Comparison of ENCODE assay signal across 7 cellular contexts in genomic region chr3:11059090-11059798, GRCh38.
A peak's percentile ranks its signal among the peaks of the same experiment; 100 is the strongest.
DNase-seq lines count a peak whose midpoint lies in the region; ATAC-seq and TF ChIP-seq lines count a peak whose summit lies in the region.

No MANE protein-coding gene starts in this region.

- H3K9me3 ChIP-seq in right lobe of liver = no peaks in the 10 kb centered on the region

- TF ChIP-seq POLR2A in right lobe of liver (IDR thresholded peaks at IDR 0.05) = no peak

- H3K4me1 Mint-ChIP-seq in stimulated activated naive CD8-positive, alpha-beta T cell treated with anti-CD3 and anti-CD28 coated beads, Interleukin-15, amount 100 ng/mL, for 72 hours = no peaks in the 10 kb centered on the region

- CTCF ChIA-PET in GM10248 (lab: Yijun Ruan, JAX) = interaction anchor here (1.0 to 2.7 kb wide), 18 partner anchors 8 to 598 kb away, joined by 3 to 24 read pairs (median 4); no protein-coding TSS in a partner anchor

- H3K36me3 ChIP-seq in right lobe of liver = no peaks in the 10 kb centered on the region

- H3K27me3 ChIP-seq in right lobe of liver = no peaks in the 10 kb centered on the region

- DNase-seq in GM10248 (ENCODE audit: extremely low spot score) = peak; percentile 57
- peak; percentile 31 for DNase-seq in SKM-1 (lab: John Stamatoyannopoulos, UW; ENCODE audit: unreplicated experiment)
- peak; percentile 83 for DNase-seq in choroid plexus epithelial cell (ENCODE audit: low read depth)
- DNase-seq in right lobe of liver = peak in 2 of 3 donors; percentile 47 to 71
- DNase-seq in stimulated activated naive CD8-positive, alpha-beta T cell treated with anti-CD3 and anti-CD28 coated beads, Interleukin-15, amount 100 ng/mL, for 72 hours = peak; percentile 35 to 41

- H3K9me3 Mint-ChIP-seq in stimulated activated naive CD8-positive, alpha-beta T cell treated with anti-CD3 and anti-CD28 coated beads, Interleukin-15, amount 100 ng/mL, for 72 hours = peaks cover 2 to 12% of the 10 kb centered on the region in 2 donors

- intact Hi-C loops in right lobe of liver (cut with DNase I) = loop anchor here in 1 of 2 donors (1.0 to 10.0 kb wide), 2 partner anchors 114 to 304 kb away; no protein-coding TSS in a partner anchor

- H3K27me3 Mint-ChIP-seq in stimulated activated naive CD8-positive, alpha-beta T cell treated with anti-CD3 and anti-CD28 coated beads, Interleukin-15, amount 100 ng/mL, for 72 hours = peaks cover 12% of the 10 kb centered on the region

- H3K27ac ChIP-seq in right lobe of liver = no peak overlapping the region

- TF ChIP-seq CTCF in GM10248 (IDR thresholded peaks at IDR 0.05; ENCODE audit: control extremely low read depth, extremely low read depth, low read depth, missing control alignments) (peak; percentile 63), LNCAP (IDR thresholded peaks at IDR 0.05) (peak; percentile 73), choroid plexus epithelial cell (conservative IDR thresholded peaks at IDR 0.05; ENCODE audit: low read depth, low read length) (peak; percentile 97), right lobe of liver (IDR thresholded peaks at IDR 0.05) (peak; percentile 81 to 92 (median 84))

- ATAC-seq in right lobe of liver (peak; percentile 94 to 98 (median 96)), HG02759 (IDR thresholded peaks at IDR 0.05; ENCODE audit: unreplicated experiment) (no peak)
- ATAC-seq in stimulated activated naive CD8-positive, alpha-beta T cell treated with anti-CD3 and anti-CD28 coated beads, Interleukin-15, amount 100 ng/mL, for 72 hours = peak; percentile 80

- H3K4me3 ChIP-seq in choroid plexus epithelial cell (ENCODE audit: low read depth, low read length) (no peak overlapping the region), right lobe of liver (no peak overlapping the region)

- H3K4me1 ChIP-seq in right lobe of liver = no peaks in the 10 kb centered on the region

- no peak overlapping the region for H3K27ac Mint-ChIP-seq in stimulated activated naive CD8-positive, alpha-beta T cell treated with anti-CD3 and anti-CD28 coated beads, Interleukin-15, amount 100 ng/mL, for 72 hours

- POLR2A ChIA-PET in GM10248 (lab: Yijun Ruan, JAX) = no interaction called here

- no peak overlapping the region for H3K4me3 Mint-ChIP-seq in stimulated activated naive CD8-positive, alpha-beta T cell treated with anti-CD3 and anti-CD28 coated beads, Interleukin-15, amount 100 ng/mL, for 72 hours

- WGBS in right lobe of liver (ENCODE audit: insufficient coverage, low coverage, low lambda C conversion rate, missing lambda C conversion rate) = 31% methylated on average over 14 of the region's 14 CpGs

Comparison
In these comparisons a context has a peak if more than half of its experiments do, and no peak if none do; other contexts are left out.
1. DNase-seq: peak in every context shown above with its lines; median percentile 83 in choroid plexus epithelial cell; 59 in right lobe of liver; 57 in GM10248; 38 in stimulated activated naive CD8-positive, alpha-beta T cell treated with anti-CD3 and anti-CD28 coated beads, Interleukin-15, amount 100 ng/mL, for 72 hours; 31 in SKM-1.